Comparison of ENCODE assay signal across 17 cellular contexts in genomic region chrX:123771449-123772064, GRCh38. TPM values are rescaled to one million over a fixed set of nuclear protein-coding genes. Genes with fewer than 3 reads are reported as not detected.
DNase-seq lines count a peak whose midpoint lies in the region; ATAC-seq lines count a peak whose summit lies in the region.
"Had no signal": no experiment of that assay in that cellular context is flagged by ENCODE, and none has a peak within 500 bp of the region (broad histone marks: within the 10 kb centered on the region; RNA-seq: fewer than 3 reads in every experiment).

No MANE protein-coding gene starts in this region.

- H3K4me1 ChIP-seq in trophoblast cell (ENCODE audit: control insufficient read depth in 1 of 2, insufficient read depth in 2 of 2, low read length in 2 of 2): no peaks in the 10 kb centered on the region
- H3K4me1 ChIP-seq: suprapubic skin had no signal

- H2AFZ ChIP-seq in trophoblast cell (ENCODE audit: insufficient read depth, low read length, poor library complexity): no peak overlapping the region

- no peaks in the 10 kb centered on the region for H3K79me1 ChIP-seq in trophoblast cell (ENCODE audit: low read length)

- no peak overlapping the region for H2BK5ac ChIP-seq in trophoblast cell (ENCODE audit: low read depth, low read length, poor library complexity)

- H3K9me3 ChIP-seq in trophoblast cell (ENCODE audit: insufficient read depth, low read depth, low read length): no peaks in the 10 kb centered on the region
- H3K9me3 ChIP-seq: suprapubic skin had no signal

- no peak overlapping the region for H4K8ac ChIP-seq in trophoblast cell (ENCODE audit: low read depth, low read length)

- no CpG with 5 or more reads among the region's 4 CpGs for WGBS in trophoblast cell (ENCODE audit: extremely low coverage, insufficient coverage, insufficient read length)

- H3K27ac ChIP-seq in trophoblast cell (ENCODE audit: low read depth, low read length): no peak overlapping the region
- H3K27ac ChIP-seq: cardiac muscle cell, suprapubic skin had no signal

- H2BK120ac ChIP-seq in trophoblast cell (ENCODE audit: insufficient read depth, low read length, poor library complexity): no peak overlapping the region

- H2AK5ac ChIP-seq in trophoblast cell (ENCODE audit: low read length): no peak overlapping the region

- DNase-seq in trophoblast cell: peak; percentile 51 to 78
- no peak for DNase-seq in NCI-H774 (lab: John Stamatoyannopoulos, UW)
- DNase-seq in HCEC 1CT: no peak
- DNase-seq: activated CD8-positive, alpha-beta T cell treated with anti-CD3 and anti-CD28 coated beads, Interleukin-2, amount 10 ng/mL, durations not matched to agents 7 days and 5 days; activated naive CD4-positive, alpha-beta T cell treated with anti-CD3 and anti-CD28 coated beads for 36 hours; CD8-positive, alpha-beta memory T cell; NCI-H1105 treated with DMSO at 0.1 percent for 48 hours; NCI-H69; T-helper 9 cell had no signal

- H4K91ac ChIP-seq in trophoblast cell (ENCODE audit: low read depth, low read length): no peak overlapping the region

- peak; percentile 91 for ATAC-seq in GM18870 (IDR thresholded peaks at IDR 0.05; ENCODE audit: unreplicated experiment)
- ATAC-seq in GM21825 (IDR thresholded peaks at IDR 0.05; ENCODE audit: unreplicated experiment): peak; percentile 92
- peak; percentile 92 for ATAC-seq in HG03460 (IDR thresholded peaks at IDR 0.05; ENCODE audit: unreplicated experiment)
- no peak for ATAC-seq in HG03442 (IDR thresholded peaks at IDR 0.05; ENCODE audit: unreplicated experiment)
- no peak for ATAC-seq in GM19023 (IDR thresholded peaks at IDR 0.05; ENCODE audit: unreplicated experiment)
- ATAC-seq: activated CD8-positive, alpha-beta T cell treated with anti-CD3 and anti-CD28 coated beads, Interleukin-2, amount 10 ng/mL, durations not matched to agents 7 days and 5 days had no signal

- H4K12ac ChIP-seq in trophoblast cell (ENCODE audit: low read depth, low read length): no peak overlapping the region

- no peak overlapping the region for H3K4me2 ChIP-seq in trophoblast cell (ENCODE audit: low read length)
- H3K4me2 ChIP-seq: smooth muscle cell had no signal

- H3K9ac ChIP-seq in trophoblast cell (ENCODE audit: low read length): no peak overlapping the region

- H3K4ac ChIP-seq in trophoblast cell (ENCODE audit: low read depth, low read length): no peak overlapping the region

- H2BK12ac ChIP-seq in trophoblast cell (ENCODE audit: low read length): no peak overlapping the region

- no peak overlapping the region for H3K23ac ChIP-seq in trophoblast cell (ENCODE audit: low read length)

- no peaks in the 10 kb centered on the region for H3K79me2 ChIP-seq in trophoblast cell (ENCODE audit: control insufficient read depth, insufficient read depth, low read length, poor library complexity)

- no peak overlapping the region for H3K14ac ChIP-seq in trophoblast cell (ENCODE audit: low read length)

- H3K4me3 ChIP-seq in trophoblast cell (ENCODE audit: low read depth, low read length): no peak overlapping the region
- H3K4me3 ChIP-seq: cardiac muscle cell, smooth muscle cell, suprapubic skin had no signal

- no peaks in the 10 kb centered on the region for H3K27me3 ChIP-seq in trophoblast cell (ENCODE audit: insufficient read depth, low read length)
- H3K27me3 ChIP-seq: cardiac muscle cell, suprapubic skin had no signal

- no peak overlapping the region for H3K18ac ChIP-seq in trophoblast cell (ENCODE audit: low read length)

- no peaks in the 10 kb centered on the region for H3K36me3 ChIP-seq in trophoblast cell (ENCODE audit: control insufficient read depth in 1 of 2, insufficient read depth in 2 of 2, low read length in 2 of 2)
- H3K36me3 ChIP-seq: cardiac muscle cell, suprapubic skin had no signal

RNA-seq across cellular contexts. Expression of gene THOC2, which starts 38.7 kb away (rescaled TPM):
- 56.1 and 57.1 TPM in 2 replicates for polyA plus RNA-seq in trophoblast cell (2013)

Comparison
In these comparisons a context has a peak if more than half of its experiments do, and no peak if none do; other contexts are left out.
1. ATAC-seq: peak in GM18870 (single experiment), GM21825 (single experiment) and HG03460 (single experiment); none in HG03442 (single experiment) and GM19023 (single experiment).
2. DNase-seq: peak in trophoblast cell (2 of 2); none in NCI-H774 (single experiment) and HCEC 1CT (single experiment).